ENCODE assay signal across 25 cellular contexts in genomic region chr3:184771158-184771730, GRCh38. TPM values are rescaled to one million over a fixed set of nuclear protein-coding genes. Genes with fewer than 3 reads are reported as not detected.
DNase-seq lines count a peak whose midpoint lies in the region; ATAC-seq and TF ChIP-seq lines count a peak whose summit lies in the region.
"Had no signal": no experiment of that assay in that cellular context is flagged by ENCODE, and none has a peak within 500 bp of the region (broad histone marks: within the 10 kb centered on the region; RNA-seq: fewer than 3 reads in every experiment).

No MANE protein-coding gene starts in this region.

- peaks cover 32% of the 10 kb centered on the region for H3K4me1 Mint-ChIP-seq in mesothelial cell of epicardium
- H3K4me1 Mint-ChIP-seq: central memory CD8-positive, alpha-beta T cell had no signal

- H3K27ac Mint-ChIP-seq in mesothelial cell of epicardium = peak overlapping the region; percentile 88
- H3K27ac Mint-ChIP-seq: activated naive CD8-positive, alpha-beta T cell treated with anti-CD3 and anti-CD28 coated beads, Interleukin-2, amount 10 ng/mL, durations not matched to agents 7 days and 5 days; stimulated activated memory B cell treated with anti-CD40 and anti-IgM and Interleukin-4, amounts not matched to agents 10 μg/mL and 1 μg/mL and 100 μg/mL, for 72 hours had no signal

- H3K4me3 ChIP-seq in SK-N-MC = no peak overlapping the region
- no peak overlapping the region for H3K4me3 ChIP-seq in esophagus squamous epithelium
- H3K4me3 ChIP-seq: BLaER1 treated with 17β-estradiol and CSF1 and Interleukin-3, amounts not matched to agents 10 nM and 100 nM; ovary had no signal

- no peaks in the 10 kb centered on the region for H3K9me3 ChIP-seq in SK-N-MC (ENCODE audit: low read depth, low read length)
- no peaks in the 10 kb centered on the region for H3K9me3 ChIP-seq in esophagus squamous epithelium
- H3K9me3 ChIP-seq: BLaER1 treated with 17β-estradiol and CSF1 and Interleukin-3, amounts not matched to agents 10 nM and 100 nM; ovary had no signal

- no peaks in the 10 kb centered on the region for H3K36me3 ChIP-seq in SK-N-MC (ENCODE audit: insufficient read depth, low read length)
- no peaks in the 10 kb centered on the region for H3K36me3 ChIP-seq in esophagus squamous epithelium
- H3K36me3 ChIP-seq: BLaER1 treated with 17β-estradiol and CSF1 and Interleukin-3, amounts not matched to agents 10 nM and 100 nM; ovary had no signal

- peak; percentile 43 for ATAC-seq in sciatic nerve
- no peak for ATAC-seq in GM18858 (IDR thresholded peaks at IDR 0.05; ENCODE audit: unreplicated experiment)
- ATAC-seq in GM18867 (IDR thresholded peaks at IDR 0.05; ENCODE audit: unreplicated experiment) = no peak
- ATAC-seq: stimulated activated memory B cell treated with anti-CD40 and anti-IgM and Interleukin-4, amounts not matched to agents 10 μg/mL and 1 μg/mL and 100 μg/mL, for 72 hours had no signal

- intact Hi-C loops in esophagus squamous epithelium (cut with DNase I) (loop anchor here (10.0 kb wide), 1 partner anchor 46 kb away; no protein-coding TSS in a partner anchor), sciatic nerve (cut with DNase I) (no loop called here)

- DNase-seq in SK-N-MC (ENCODE audit: low read depth, low spot score) (no peak), esophagus squamous epithelium (lab: John Stamatoyannopoulos, UW) (no peak), mesothelial cell of epicardium (ENCODE audit: low spot score in 2 of 2, unreplicated experiment in 2 of 2) (no peak), sciatic nerve (ENCODE audit: low spot score) (no peak), NCI-H2171 (lab: John Stamatoyannopoulos, UW) (no peak)
- DNase-seq in stimulated activated CD4-positive, alpha-beta T cell treated with anti-CD3 and anti-CD28 coated beads, Interleukin-4, amount 100 ng/mL, for 4 hours = no peak
- DNase-seq: activated CD4-positive, alpha-beta T cell treated with anti-CD3 and anti-CD28 coated beads for 48 hours; activated effector memory CD4-positive, alpha-beta T cell treated with anti-CD3 and anti-CD28 coated beads, Interleukin-2, amount 50 U/mL, for 16 hours; activated naive CD8-positive, alpha-beta T cell treated with anti-CD3 and anti-CD28 coated beads, Interleukin-2, amount 10 ng/mL, durations not matched to agents 7 days and 5 days; activated T-cell treated with anti-CD3 and anti-CD28 coated beads, Interleukin-2, amount 50 U/mL, for 1 hour; DMS79; mammary epithelial cell; MM.1S; NCI-H1436; NCI-H2107; OCI-M1; stimulated activated CD4-positive, alpha-beta T cell treated with anti-CD3 and anti-CD28 coated beads, Interleukin-12 subunit alpha, Interleukin-12 subunit beta, amount 100 ng/mL, for 4 hours; stimulated activated CD4-positive, alpha-beta T cell treated with anti-CD3 and anti-CD28 coated beads, Interleukin-4, amount 100 ng/mL, for 24 hours had no signal

- H3K9me3 Mint-ChIP-seq in mesothelial cell of epicardium = no peaks in the 10 kb centered on the region
- H3K9me3 Mint-ChIP-seq: activated naive CD8-positive, alpha-beta T cell treated with anti-CD3 and anti-CD28 coated beads, Interleukin-2, amount 10 ng/mL, durations not matched to agents 7 days and 5 days; central memory CD8-positive, alpha-beta T cell; stimulated activated memory B cell treated with anti-CD40 and anti-IgM and Interleukin-4, amounts not matched to agents 10 μg/mL and 1 μg/mL and 100 μg/mL, for 72 hours had no signal

- 72 to 82% methylated on average over 8 to 15 of the region's 15 CpGs for WGBS in esophagus squamous epithelium, 2 donors

- peaks cover 0 to 9% (median 0%) of the 10 kb centered on the region in 4 donors for H3K27me3 ChIP-seq in esophagus squamous epithelium
- H3K27me3 ChIP-seq: BLaER1 treated with 17β-estradiol and CSF1 and Interleukin-3, amounts not matched to agents 10 nM and 100 nM; ovary had no signal

- no peak overlapping the region for H3K4me3 Mint-ChIP-seq in mesothelial cell of epicardium
- H3K4me3 Mint-ChIP-seq: activated naive CD8-positive, alpha-beta T cell treated with anti-CD3 and anti-CD28 coated beads, Interleukin-2, amount 10 ng/mL, durations not matched to agents 7 days and 5 days; central memory CD8-positive, alpha-beta T cell; stimulated activated memory B cell treated with anti-CD40 and anti-IgM and Interleukin-4, amounts not matched to agents 10 μg/mL and 1 μg/mL and 100 μg/mL, for 72 hours had no signal

- no peak for TF ChIP-seq CTCF in esophagus squamous epithelium (IDR thresholded peaks at IDR 0.05)
- no peak for TF ChIP-seq CTCF in mesothelial cell of epicardium (IDR thresholded peaks at IDR 0.05; ENCODE audit: unreplicated experiment)

- H3K36me3 Mint-ChIP-seq in mesothelial cell of epicardium = no peaks in the 10 kb centered on the region
- H3K36me3 Mint-ChIP-seq: activated naive CD8-positive, alpha-beta T cell treated with anti-CD3 and anti-CD28 coated beads, Interleukin-2, amount 10 ng/mL, durations not matched to agents 7 days and 5 days; stimulated activated memory B cell treated with anti-CD40 and anti-IgM and Interleukin-4, amounts not matched to agents 10 μg/mL and 1 μg/mL and 100 μg/mL, for 72 hours had no signal

- peak overlapping the region; percentile 24 for H3K9ac ChIP-seq in SK-N-MC (ENCODE audit: insufficient read length)
- H3K9ac ChIP-seq: BLaER1 treated with 17β-estradiol and CSF1 and Interleukin-3, amounts not matched to agents 10 nM and 100 nM; KMS-11 had no signal

- H3K27ac ChIP-seq in SK-N-MC = peak overlapping the region; percentile 68
- H3K27ac ChIP-seq in esophagus squamous epithelium = peak overlapping the region in 3 of 4 donors; percentile 13 to 23 (median 22)
- H3K27ac ChIP-seq: BLaER1 treated with 17β-estradiol and CSF1 and Interleukin-3, amounts not matched to agents 10 nM and 100 nM; KMS-11; ovary had no signal

- TF ChIP-seq POLR2A in esophagus squamous epithelium (IDR thresholded peaks at IDR 0.05) = no peak

- no peaks in the 10 kb centered on the region for H3K27me3 Mint-ChIP-seq in mesothelial cell of epicardium (ENCODE audit: low read depth)

- H3K4me1 ChIP-seq in esophagus squamous epithelium = peaks cover 0 to 19% (median 0%) of the 10 kb centered on the region in 3 donors

RNA-seq across cellular contexts. Expression of gene VPS8, which starts 40.7 kb away (rescaled TPM):
- total RNA-seq in esophagus squamous epithelium (10 to 100 TPM; 23.7 to 61.8 (median 37.1) TPM), mesothelial cell of epicardium (67.5 to 82.4 TPM (median 73.3 TPM) in 3 replicates), sciatic nerve (86.4 TPM)

RNA-seq across cellular contexts. Expression of gene MAGEF1, which starts 59.4 kb away (rescaled TPM):
- total RNA-seq in esophagus squamous epithelium = 10 to 100 TPM; 18.3 to 28.4 (median 20.6) TPM
- total RNA-seq in mesothelial cell of epicardium = 67.6 to 68.9 TPM (median 68.4 TPM) in 3 replicates
- 25.0 TPM for total RNA-seq in sciatic nerve
